Comparison of ENCODE assay signal across 13 cellular contexts in genomic region chr9:12554636-12555035, GRCh38.
A peak's percentile ranks its signal among the peaks of the same experiment; 100 is the strongest.
DNase-seq lines count a peak whose midpoint lies in the region; ATAC-seq, FAIRE-seq and TF ChIP-seq lines count a peak whose summit lies in the region.
"Had no signal": no experiment of that assay in that cellular context is flagged by ENCODE, and none has a peak within 500 bp of the region (broad histone marks: within the 10 kb centered on the region; RNA-seq: fewer than 3 reads in every experiment).

No MANE protein-coding gene starts in this region.

- ATAC-seq in A549, result no peak
- ATAC-seq: activated naive CD8-positive, alpha-beta T cell treated with anti-CD3 and anti-CD28 coated beads, Interleukin-2, amount 50 U/mL, for 24 hours had no signal

- WGBS in A549 (ENCODE audit: missing lambda C conversion rate), result 3% methylated on average over 5 of the region's 5 CpGs
- WGBS in H9 (ENCODE audit: extremely low coverage, insufficient read length, low lambda C conversion rate), result no CpG with 5 or more reads among the region's 5 CpGs

- H3K23ac ChIP-seq in H9 (ENCODE audit: insufficient read length, low read depth, low read length), result no peak overlapping the region

- H3K56ac ChIP-seq in H9 (ENCODE audit: insufficient read length, low read depth, low read length), result no peak overlapping the region

- H2BK20ac ChIP-seq in H9 (ENCODE audit: low read depth, low read length, poor library complexity, severe bottlenecking), result no peak overlapping the region

- H3K4me2 ChIP-seq in A549 (no peak overlapping the region), H9 (ENCODE audit: insufficient read depth, insufficient read length, low read length) (no peak overlapping the region)
- H3K4me2 ChIP-seq: BLaER1 treated with 17β-estradiol and CSF1 and Interleukin-3, amounts not matched to agents 10 nM and 100 nM; PC-9 had no signal

- H4K8ac ChIP-seq in H9 (replicated peaks; ENCODE audit: insufficient read length, low read depth, low read length), result no peak overlapping the region

- no peak overlapping the region for H2AFZ ChIP-seq in H9 (ENCODE audit: low read length)
- H2AFZ ChIP-seq: PC-9 had no signal

- H3K27me3 Mint-ChIP-seq in H9 (ENCODE audit: low read depth), result no peaks in the 10 kb centered on the region
- H3K27me3 Mint-ChIP-seq: activated naive CD8-positive, alpha-beta T cell treated with anti-CD3 and anti-CD28 coated beads, Interleukin-2, amount 50 U/mL, for 24 hours; IgD-negative memory B cell had no signal

- DNase-seq in A549 (ENCODE audit: low read depth in 1 of 2, low spot score in 1 of 2) (peak in 1 of 2 experiments; percentile 17), H9 (peak; percentile 37), RCC 7860 (ENCODE audit: low spot score) (peak; percentile 8), fibroblast of mammary gland (ENCODE audit: low read depth) (peak; percentile 6), erythroblast (lab: John Stamatoyannopoulos, UW) (no peak), NCI-H2171 treated with DMSO at 0.1 percent for 48 hours (lab: John Stamatoyannopoulos, UW) (no peak), cerebellum (ENCODE audit: low spot score) (no peak), T-helper 9 cell (no peak)
- DNase-seq: activated CD4-positive, alpha-beta T cell treated with anti-CD3 and anti-CD28 coated beads for 48 hours; activated naive CD8-positive, alpha-beta T cell treated with anti-CD3 and anti-CD28 coated beads, Interleukin-2, amount 50 U/mL, for 24 hours; PC-9 had no signal

- no peaks in the 10 kb centered on the region for H3K79me2 ChIP-seq in H9 (ENCODE audit: insufficient read depth, low read length)

- H3K27me3 ChIP-seq in H9 (ENCODE audit: insufficient read depth, low read length), result no peaks in the 10 kb centered on the region
- H3K27me3 ChIP-seq: BLaER1 treated with 17β-estradiol and CSF1 and Interleukin-3, amounts not matched to agents 10 nM and 100 nM had no signal

- H3K4me1 Mint-ChIP-seq in H9, result no peaks in the 10 kb centered on the region
- H3K4me1 Mint-ChIP-seq: activated naive CD8-positive, alpha-beta T cell treated with anti-CD3 and anti-CD28 coated beads, Interleukin-2, amount 50 U/mL, for 24 hours; IgD-negative memory B cell had no signal

- no peaks in the 10 kb centered on the region for H3K9me3 ChIP-seq in A549
- H3K9me3 ChIP-seq in H9 (ENCODE audit: control insufficient read depth, low read depth, low read length), result no peaks in the 10 kb centered on the region
- H3K9me3 ChIP-seq: BLaER1 treated with 17β-estradiol and CSF1 and Interleukin-3, amounts not matched to agents 10 nM and 100 nM had no signal

- H3K9ac ChIP-seq in H9 (ENCODE audit: extremely low read depth, insufficient read length, low read length), result no peak overlapping the region
- H3K9ac ChIP-seq: BLaER1 treated with 17β-estradiol and CSF1 and Interleukin-3, amounts not matched to agents 10 nM and 100 nM had no signal

- TF ChIP-seq RAD21 in A549 (conservative IDR thresholded peaks at IDR 0.05 in 1 of 2, IDR thresholded peaks at IDR 0.05 in 1 of 2), result 0 out of 5 replicates have a peak, but pooled peaks of 1 of the 2 experiments have one; percentile 12

- no peaks in the 10 kb centered on the region for H3K4me1 ChIP-seq in A549
- no peaks in the 10 kb centered on the region; the same call in 1 of the 2 replicates for H3K4me1 ChIP-seq in H9 (ENCODE audit: insufficient read depth, low read length)

- H3K23me2 ChIP-seq in H9 (ENCODE audit: insufficient read length, low read depth, low read length, poor library complexity, severe bottlenecking), result no peaks in the 10 kb centered on the region

- TF ChIP-seq CTCF in A549 (IDR thresholded peaks at IDR 0.05) (peak; percentile 22; the same call in 1 of the 3 replicates), H9 (conservative IDR thresholded peaks at IDR 0.05) (peak; percentile 60), fibroblast of mammary gland (conservative IDR thresholded peaks at IDR 0.05; ENCODE audit: control insufficient read depth, insufficient read depth, low read depth, low read length) (no peak)

- H2BK12ac ChIP-seq in H9 (ENCODE audit: insufficient read length, low read depth, low read length), result no peak overlapping the region

- no peak overlapping the region for H4K91ac ChIP-seq in H9 (ENCODE audit: insufficient read length, low read depth, low read length)

- no peak for TF ChIP-seq POLR2A in A549 (IDR thresholded peaks at IDR 0.05; ENCODE audit: low read length)
- TF ChIP-seq POLR2A in erythroblast (IDR thresholded peaks at IDR 0.05; ENCODE audit: low read length), result no peak

- H3K4ac ChIP-seq in H9 (ENCODE audit: low read depth, low read length), result no peak overlapping the region

- CTCF ChIA-PET in A549 (lab: Yijun Ruan, JAX), result interaction anchor here (0.7 to 4.3 kb wide), 6 partner anchors 9 to 214 kb away, joined by 3 to 24 read pairs (median 4); no protein-coding TSS in a partner anchor

- no peak overlapping the region for H2BK5ac ChIP-seq in H9 (ENCODE audit: insufficient read length, low read length)

- H3K9me3 Mint-ChIP-seq in H9, result no peaks in the 10 kb centered on the region; a peak in 1 of 5 replicates
- H3K9me3 Mint-ChIP-seq: activated naive CD8-positive, alpha-beta T cell treated with anti-CD3 and anti-CD28 coated beads, Interleukin-2, amount 50 U/mL, for 24 hours had no signal

- H3K4me3 ChIP-seq in A549, result no peak overlapping the region
- no peak overlapping the region for H3K4me3 ChIP-seq in fibroblast of mammary gland (ENCODE audit: control insufficient read depth, low read depth, low read length)
- H3K4me3 ChIP-seq: BLaER1 treated with 17β-estradiol and CSF1 and Interleukin-3, amounts not matched to agents 10 nM and 100 nM; PC-9 had no signal

- H3K18ac ChIP-seq in H9 (ENCODE audit: insufficient read length, low read depth, low read length), result no peak overlapping the region

- FAIRE-seq in A549 (lab: Jason Lieb, UNC), result no peak
- FAIRE-seq in RCC 7860 (lab: Jason Lieb, UNC), result no peak

- POLR2A ChIA-PET in A549 (lab: Yijun Ruan, JAX), result no interaction called here

- H3K27ac ChIP-seq in A549, result no peak overlapping the region
- no peak overlapping the region for H3K27ac ChIP-seq in H9 (ENCODE audit: insufficient read length, low read depth, low read length)
- H3K27ac ChIP-seq: BLaER1 treated with 17β-estradiol and CSF1 and Interleukin-3, amounts not matched to agents 10 nM and 100 nM; PC-9 had no signal

- H3K14ac ChIP-seq in H9 (ENCODE audit: insufficient read depth, low read length), result no peak overlapping the region

- no peak for TF ChIP-seq EP300 in A549 (IDR thresholded peaks at IDR 0.05)

- H2BK120ac ChIP-seq in H9 (ENCODE audit: low read depth, low read length, poor library complexity, severe bottlenecking), result no peak overlapping the region

- no peak overlapping the region for H4K5ac ChIP-seq in H9 (ENCODE audit: insufficient read length, low read depth, low read length)

- no peaks in the 10 kb centered on the region for H4K20me1 ChIP-seq in H9 (ENCODE audit: control insufficient read depth, insufficient read depth, insufficient read length)
- H4K20me1 ChIP-seq: BLaER1 treated with 17β-estradiol and CSF1 and Interleukin-3, amounts not matched to agents 10 nM and 100 nM had no signal

- no peak overlapping the region for H3T11ph ChIP-seq in H9 (ENCODE audit: low read length)

- H2AK5ac ChIP-seq in H9 (ENCODE audit: insufficient read length, low read length), result no peak overlapping the region

- H3K27ac Mint-ChIP-seq in H9, result no peak overlapping the region
- H3K27ac Mint-ChIP-seq: activated naive CD8-positive, alpha-beta T cell treated with anti-CD3 and anti-CD28 coated beads, Interleukin-2, amount 50 U/mL, for 24 hours; IgD-negative memory B cell had no signal

- no peak overlapping the region for H3K4me3 Mint-ChIP-seq in H9
- H3K4me3 Mint-ChIP-seq: activated naive CD8-positive, alpha-beta T cell treated with anti-CD3 and anti-CD28 coated beads, Interleukin-2, amount 50 U/mL, for 24 hours; IgD-negative memory B cell had no signal

- no peak overlapping the region for H2BK15ac ChIP-seq in H9 (ENCODE audit: low read depth, low read length)

- H3K36me3 Mint-ChIP-seq in H9 (ENCODE audit: insufficient read depth in 1 of 3, low read depth in 3 of 3), result no peaks in the 10 kb centered on the region; a peak in 1 of 7 replicates
- H3K36me3 Mint-ChIP-seq: IgD-negative memory B cell had no signal

- no peaks in the 10 kb centered on the region for H3K79me1 ChIP-seq in H9 (ENCODE audit: insufficient read depth, low read depth, low read length, poor library complexity, severe bottlenecking)

TF ChIP-seq in A549, 52 proteins besides CTCF, POLR2A, EP300 and RAD21:
- TF ChIP-seq SMC3 (IDR thresholded peaks at IDR 0.05), result no peak
- no peak for TF ChIP-seq ZSCAN20 (CRISPR knock-in tag; IDR thresholded peaks at IDR 0.05)
- TF ChIP-seq CBX2 (IDR thresholded peaks at IDR 0.05; ENCODE audit: borderline replicate concordance, low read depth), result no peak
- TF ChIP-seq CBX8 (IDR thresholded peaks at IDR 0.05), result no peak
- TF ChIP-seq CEBPB (IDR thresholded peaks at IDR 0.05), result no peak
- TF ChIP-seq HOXB13 (CRISPR knock-in tag; IDR thresholded peaks at IDR 0.05; ENCODE audit: low read depth), result no peak
- TF ChIP-seq BHLHE40 (IDR thresholded peaks at IDR 0.05; ENCODE audit: low read depth, low read length), result no peak
- no peak for TF ChIP-seq ZC3H11A (IDR thresholded peaks at IDR 0.05)
- no peak for TF ChIP-seq MAFK (IDR thresholded peaks at IDR 0.05; ENCODE audit: partially characterized antibody)
- no peak for TF ChIP-seq MYC (IDR thresholded peaks at IDR 0.05; ENCODE audit: borderline replicate concordance, low read length)
- no peak for TF ChIP-seq RFX5 (IDR thresholded peaks at IDR 0.05)
- no peak for TF ChIP-seq HEYL (CRISPR knock-in tag; IDR thresholded peaks at IDR 0.05)
TF ChIP-seq in A549: peak in this region for 0.

Comparison
In these comparisons a context has a peak if more than half of its experiments do, and no peak if none do; other contexts are left out.
1. DNase-seq: peak in H9 (single experiment), RCC 7860 (single experiment) and fibroblast of mammary gland (single experiment); none in erythroblast (0 of 2), NCI-H2171 treated with DMSO at 0.1 percent for 48 hours (single experiment), cerebellum (single experiment) and T-helper 9 cell (single experiment).